Comparison of ENCODE assay signal across 21 cellular contexts in the genomic region with DNA sequence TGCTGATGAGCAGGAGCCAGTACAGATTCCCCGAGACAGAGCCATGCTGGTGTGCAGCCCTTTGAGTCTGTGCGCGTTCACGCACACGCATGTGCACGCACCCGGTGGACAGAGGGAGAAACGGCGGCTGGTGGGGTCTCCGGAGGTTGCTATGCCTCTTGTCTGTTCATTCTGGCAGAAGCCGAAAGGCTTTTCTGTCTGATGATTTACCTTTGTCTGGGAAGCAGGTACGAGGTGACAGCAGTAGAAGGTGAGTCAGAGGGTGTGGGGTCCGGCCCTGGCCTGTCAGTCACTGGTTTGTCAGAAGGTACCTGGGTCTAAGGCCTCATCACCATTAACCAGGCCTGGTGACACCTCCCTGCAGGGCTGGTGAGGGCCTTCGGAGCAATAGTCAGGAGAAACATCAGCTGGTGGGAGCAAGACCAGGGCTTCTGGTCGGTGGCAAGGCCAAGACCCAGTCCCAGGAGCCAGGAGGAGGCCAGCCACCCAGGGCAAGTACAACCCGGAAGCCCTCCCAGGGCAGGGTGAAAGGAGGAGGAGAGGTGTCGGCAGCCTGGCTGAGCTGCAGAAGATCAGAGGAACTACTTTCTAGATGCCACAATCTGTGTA. TPM values are rescaled to one million over a fixed set of nuclear protein-coding genes. Genes with fewer than 3 reads are reported as not detected.
DNase-seq lines count a peak whose midpoint lies in the region; ATAC-seq and TF ChIP-seq lines count a peak whose summit lies in the region.
"Had no signal": no experiment of that assay in that cellular context is flagged by ENCODE, and none has a peak within 500 bp of the region (broad histone marks: within the 10 kb centered on the region; RNA-seq: fewer than 3 reads in every experiment).

No MANE protein-coding gene starts in this region.

- H3K9me3 ChIP-seq in HCT116 (ENCODE audit: control insufficient read depth in 1 of 2, insufficient read depth in 1 of 2, low read depth in 1 of 2, low read length in 2 of 2) (no peaks in the 10 kb centered on the region), WERI-Rb-1 (ENCODE audit: severe bottlenecking) (no peaks in the 10 kb centered on the region), skeletal muscle tissue (ENCODE audit: control insufficient read depth in 3 of 3, low read length in 3 of 3) (no peaks in the 10 kb centered on the region)
- H3K9me3 ChIP-seq: adrenal gland had no signal

- H3K4me3 ChIP-seq in HCT116 (replicated peaks in 1 of 2; ENCODE audit: low read depth in 1 of 2, low read length in 2 of 2): no peak overlapping the region
- no peak overlapping the region for H3K4me3 ChIP-seq in WERI-Rb-1 (ENCODE audit: low read depth, low read length)
- H3K4me3 ChIP-seq in skeletal muscle tissue (ENCODE audit: low read length in 3 of 3): peak overlapping the region in 1 of 3 donors; percentile 35
- H3K4me3 ChIP-seq: adrenal gland, cardiac muscle cell, GM23248 had no signal

- DNase-seq in HCT116 (ENCODE audit: low read depth, low spot score): no peak
- no peak for DNase-seq in WERI-Rb-1
- DNase-seq in islet precursor cell: peak; percentile 71
- no peak for DNase-seq in activated naive CD4-positive, alpha-beta T cell treated with anti-CD3 and anti-CD28 coated beads, Interleukin-2, amount 50 U/mL, for 72 hours (ENCODE audit: low spot score in 2 of 2)
- DNase-seq: activated CD4-positive, alpha-beta T cell treated with anti-CD3 and anti-CD28 coated beads, Interleukin-2, amount 50 U/mL, for 4 hours; activated gamma-delta T cell treated with Interleukin-2 at 50 U/mL for 16 hours; NCI-H1436; NCI-H510A treated with DMSO at 0.1 percent for 48 hours; occipital lobe; T-helper 9 cell had no signal

- H3K27ac ChIP-seq in HCT116 (ENCODE audit: low read depth, low read length) (no peak overlapping the region), WERI-Rb-1 (no peak overlapping the region), skeletal muscle tissue (ENCODE audit: low read depth, low read length) (peak overlapping the region; percentile 64)
- H3K27ac ChIP-seq: adrenal gland, cardiac muscle cell, foreskin keratinocyte, GM23248 had no signal

- CTCF ChIA-PET in HCT116 (lab: Charles Lee): no interaction called here

- RAD21 ChIA-PET in HCT116 (lab: Charles Lee; ENCODE audit: low non-redundant PET in 1 of 2, low total read pairs in 2 of 2, uncharacterized antibody in 2 of 2, unreplicated experiment in 2 of 2): no interaction called here

- intact Hi-C loops in HCT116 (cut with micrococcal nuclease): no loop called here

- no peaks in the 10 kb centered on the region for H3K9me3 Mint-ChIP-seq in activated naive CD4-positive, alpha-beta T cell treated with anti-CD3 and anti-CD28 coated beads, Interleukin-2, amount 50 U/mL, for 72 hours
- H3K9me3 Mint-ChIP-seq: IgD-negative memory B cell, WTC11 had no signal

- ATAC-seq in HCT116: peak; percentile 61
- ATAC-seq in activated naive CD4-positive, alpha-beta T cell treated with anti-CD3 and anti-CD28 coated beads, Interleukin-2, amount 50 U/mL, for 72 hours: no peak
- ATAC-seq in GM18498 (IDR thresholded peaks at IDR 0.05; ENCODE audit: unreplicated experiment): no peak
- no peak for ATAC-seq in HG02623 (IDR thresholded peaks at IDR 0.05; ENCODE audit: unreplicated experiment)

- no peak overlapping the region for H3K27ac Mint-ChIP-seq in activated naive CD4-positive, alpha-beta T cell treated with anti-CD3 and anti-CD28 coated beads, Interleukin-2, amount 50 U/mL, for 72 hours
- H3K27ac Mint-ChIP-seq: IgD-negative memory B cell had no signal

- POLR2A ChIA-PET in HCT116 (lab: Charles Lee): no interaction called here

- peaks cover 6% of the 10 kb centered on the region; the same call in 1 of the 2 replicates for H3K79me2 ChIP-seq in HCT116 (ENCODE audit: insufficient read depth, low read length)

- H3K4me1 ChIP-seq in HCT116 (ENCODE audit: control insufficient read depth in 1 of 2, insufficient read depth in 2 of 2, low read length in 2 of 2): peaks cover 6 to 13% of the 10 kb centered on the region in 2 experiments; a peak in 3 of 4 replicates
- peaks cover 18 to 33% (median 29%) of the 10 kb centered on the region in 3 donors for H3K4me1 ChIP-seq in skeletal muscle tissue (ENCODE audit: control insufficient read depth in 3 of 3, insufficient read depth in 3 of 3, low read length in 3 of 3)
- H3K4me1 ChIP-seq: adrenal gland, foreskin keratinocyte had no signal

- H3K36me3 ChIP-seq in HCT116 (ENCODE audit: control insufficient read depth in 1 of 2, insufficient read depth in 2 of 2, low read length in 2 of 2) (no peaks in the 10 kb centered on the region; a peak in 1 of 4 replicates), WERI-Rb-1 (no peaks in the 10 kb centered on the region), skeletal muscle tissue (ENCODE audit: control insufficient read depth in 3 of 3, insufficient read depth in 3 of 3, low read length in 3 of 3) (no peaks in the 10 kb centered on the region)
- H3K36me3 ChIP-seq: adrenal gland, cardiac muscle cell had no signal

- no peaks in the 10 kb centered on the region for H3K9me2 ChIP-seq in HCT116 (ENCODE audit: insufficient read depth)

- H3K9ac ChIP-seq in HCT116 (ENCODE audit: low read length) (no peak overlapping the region), skeletal muscle tissue (ENCODE audit: low read depth in 1 of 3, low read length in 3 of 3) (peak overlapping the region in 2 of 3 donors; percentile 26 to 54)
- H3K9ac ChIP-seq: GM23248 had no signal

- no peak for TF ChIP-seq RAD21 in HCT116 (IDR thresholded peaks at IDR 0.05; ENCODE audit: low read depth)

- BruUV-seq in HCT116 (replicated peaks; lab: Mats Ljungman, UMichigan): no TSS peak

- no peaks in the 10 kb centered on the region for H3K36me3 Mint-ChIP-seq in activated naive CD4-positive, alpha-beta T cell treated with anti-CD3 and anti-CD28 coated beads, Interleukin-2, amount 50 U/mL, for 72 hours
- H3K36me3 Mint-ChIP-seq: CD14-positive monocyte, IgD-negative memory B cell, WTC11 had no signal

- no peak overlapping the region for H3K4me2 ChIP-seq in HCT116 (ENCODE audit: low read length)

- H4K20me1 ChIP-seq in HCT116 (ENCODE audit: insufficient read depth): no peaks in the 10 kb centered on the region

- no peak for TF ChIP-seq POLR2A in HCT116 (IDR thresholded peaks at IDR 0.05; ENCODE audit: borderline replicate concordance, extremely low read depth, insufficient read depth, insufficient read length)

- no peak overlapping the region for H2AFZ ChIP-seq in HCT116 (ENCODE audit: low read depth, low read length, poor library complexity, severe bottlenecking)
- H2AFZ ChIP-seq: GM23248 had no signal

- TF ChIP-seq CTCF in HCT116 (IDR thresholded peaks at IDR 0.05 in 2 of 3, conservative IDR thresholded peaks at IDR 0.05 in 1 of 3; ENCODE audit: borderline replicate concordance in 1 of 3, insufficient read depth in 1 of 3, low read depth in 2 of 3, low read length in 2 of 3) (no peak), WERI-Rb-1 (IDR thresholded peaks at IDR 0.05; ENCODE audit: low read depth, low read length) (0 out of 2 replicates have a peak, but pooled peaks have one; percentile 9)

- no peaks in the 10 kb centered on the region for H3K27me3 ChIP-seq in HCT116 (ENCODE audit: insufficient read depth, low read length)
- H3K27me3 ChIP-seq in WERI-Rb-1 (ENCODE audit: insufficient read depth, low read depth, severe bottlenecking): no peaks in the 10 kb centered on the region
- no peaks in the 10 kb centered on the region for H3K27me3 ChIP-seq in skeletal muscle tissue (ENCODE audit: control insufficient read depth in 3 of 3, insufficient read depth in 3 of 3, low read length in 3 of 3)
- H3K27me3 ChIP-seq: adrenal gland, foreskin keratinocyte had no signal

TF ChIP-seq in HCT116, 20 proteins besides CTCF, POLR2A, EP300 and RAD21 (continues in another document):
- TF ChIP-seq JUND (IDR thresholded peaks at IDR 0.05): no peak
- TF ChIP-seq, protein P1, sequence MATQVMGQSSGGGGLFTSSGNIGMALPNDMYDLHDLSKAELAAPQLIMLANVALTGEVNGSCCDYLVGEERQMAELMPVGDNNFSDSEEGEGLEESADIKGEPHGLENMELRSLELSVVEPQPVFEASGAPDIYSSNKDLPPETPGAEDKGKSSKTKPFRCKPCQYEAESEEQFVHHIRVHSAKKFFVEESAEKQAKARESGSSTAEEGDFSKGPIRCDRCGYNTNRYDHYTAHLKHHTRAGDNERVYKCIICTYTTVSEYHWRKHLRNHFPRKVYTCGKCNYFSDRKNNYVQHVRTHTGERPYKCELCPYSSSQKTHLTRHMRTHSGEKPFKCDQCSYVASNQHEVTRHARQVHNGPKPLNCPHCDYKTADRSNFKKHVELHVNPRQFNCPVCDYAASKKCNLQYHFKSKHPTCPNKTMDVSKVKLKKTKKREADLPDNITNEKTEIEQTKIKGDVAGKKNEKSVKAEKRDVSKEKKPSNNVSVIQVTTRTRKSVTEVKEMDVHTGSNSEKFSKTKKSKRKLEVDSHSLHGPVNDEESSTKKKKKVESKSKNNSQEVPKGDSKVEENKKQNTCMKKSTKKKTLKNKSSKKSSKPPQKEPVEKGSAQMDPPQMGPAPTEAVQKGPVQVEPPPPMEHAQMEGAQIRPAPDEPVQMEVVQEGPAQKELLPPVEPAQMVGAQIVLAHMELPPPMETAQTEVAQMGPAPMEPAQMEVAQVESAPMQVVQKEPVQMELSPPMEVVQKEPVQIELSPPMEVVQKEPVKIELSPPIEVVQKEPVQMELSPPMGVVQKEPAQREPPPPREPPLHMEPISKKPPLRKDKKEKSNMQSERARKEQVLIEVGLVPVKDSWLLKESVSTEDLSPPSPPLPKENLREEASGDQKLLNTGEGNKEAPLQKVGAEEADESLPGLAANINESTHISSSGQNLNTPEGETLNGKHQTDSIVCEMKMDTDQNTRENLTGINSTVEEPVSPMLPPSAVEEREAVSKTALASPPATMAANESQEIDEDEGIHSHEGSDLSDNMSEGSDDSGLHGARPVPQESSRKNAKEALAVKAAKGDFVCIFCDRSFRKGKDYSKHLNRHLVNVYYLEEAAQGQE (IDR thresholded peaks at IDR 0.05; ENCODE audit: low read depth): no peak
- no peak for TF ChIP-seq POLR2AphosphoS5 (IDR thresholded peaks at IDR 0.05; ENCODE audit: low read depth, low read length)
- no peak for TF ChIP-seq CEBPB (IDR thresholded peaks at IDR 0.05; ENCODE audit: low read depth)
- TF ChIP-seq EGR1 (IDR thresholded peaks at IDR 0.05; ENCODE audit: low read depth): no peak
- TF ChIP-seq ELF1 (IDR thresholded peaks at IDR 0.05; ENCODE audit: borderline replicate concordance, low read depth): no peak
- no peak for TF ChIP-seq YY1 (IDR thresholded peaks at IDR 0.05; ENCODE audit: extremely low read depth, insufficient replicate concordance, low read depth, low read length)
- TF ChIP-seq, protein P2, sequence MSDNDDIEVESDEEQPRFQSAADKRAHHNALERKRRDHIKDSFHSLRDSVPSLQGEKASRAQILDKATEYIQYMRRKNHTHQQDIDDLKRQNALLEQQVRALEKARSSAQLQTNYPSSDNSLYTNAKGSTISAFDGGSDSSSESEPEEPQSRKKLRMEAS (IDR thresholded peaks at IDR 0.05): no peak
- no peak for TF ChIP-seq ZNF274 (IDR thresholded peaks at IDR 0.05; ENCODE audit: low read depth, low read length)
- TF ChIP-seq FOSL1 (IDR thresholded peaks at IDR 0.05; ENCODE audit: low read depth): no peak

RNA-seq across cellular contexts. Expression of gene PCSK6, which starts 7.5 kb away (rescaled TPM):
- 13.5 TPM for total RNA-seq in HCT116 (2021; ENCODE audit: unreplicated experiment)
- polyA plus RNA-seq in HCT116 (2012): 17.4 and 19.5 TPM in 2 replicates
- 11.5 TPM for total RNA-seq in skeletal muscle tissue
- total RNA-seq in activated naive CD4-positive, alpha-beta T cell treated with anti-CD3 and anti-CD28 coated beads, Interleukin-2, amount 50 U/mL, for 72 hours: 1 to 10 TPM in 1 of 2 donors, under 1 TPM in 1; 0.61 to 2.1 TPM
- total RNA-seq: GM23248, M059J had no signal
